ENCODE assay signal across 10 cellular contexts in the genomic region with DNA sequence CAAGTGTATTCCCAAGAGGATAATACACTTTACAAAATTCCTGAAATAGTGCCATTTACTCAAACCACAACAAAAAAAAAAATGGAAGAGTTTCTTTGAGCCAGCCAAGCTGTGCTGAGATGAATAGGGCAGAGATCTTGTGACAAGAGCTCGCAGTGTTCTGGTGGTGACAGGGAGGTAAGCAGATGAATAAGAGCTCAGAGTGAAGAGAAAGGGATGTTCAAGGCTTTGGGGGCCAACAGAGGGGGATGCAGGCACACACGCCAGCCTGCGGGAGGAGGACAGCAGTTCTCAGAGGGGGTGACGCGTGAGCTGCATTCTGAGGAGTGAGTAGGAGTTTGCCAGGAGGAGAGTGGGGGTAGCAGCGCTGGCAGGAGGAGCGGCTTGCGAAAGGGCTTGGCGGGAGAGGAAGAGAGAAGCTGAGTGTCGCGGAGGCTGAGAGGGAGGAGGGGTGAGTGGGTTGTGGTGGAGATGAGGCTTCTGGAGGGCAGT.
A peak's percentile ranks its signal among the peaks of the same experiment; 100 is the strongest.
DNase-seq lines count a peak whose midpoint lies in the region; ATAC-seq, FAIRE-seq and TF ChIP-seq lines count a peak whose summit lies in the region.
"Had no signal": no experiment of that assay in that cellular context is flagged by ENCODE, and none has a peak within 500 bp of the region (broad histone marks: within the 10 kb centered on the region; RNA-seq: fewer than 3 reads in every experiment).

No MANE protein-coding gene starts in this region.

- no peak overlapping the region for H3K27ac ChIP-seq in lower lobe of right lung

- peaks cover 2% of the 10 kb centered on the region for H3K27me3 Mint-ChIP-seq in dendritic cell treated with granulocyte-macrophage colony-stimulating factor and Interleukin-4, amounts not matched to agents 40 ng/mL and 50 ng/mL, for 4 days

- peaks cover 6% of the 10 kb centered on the region for H3K4me1 Mint-ChIP-seq in dendritic cell treated with granulocyte-macrophage colony-stimulating factor and Interleukin-4, amounts not matched to agents 40 ng/mL and 50 ng/mL, for 4 days (ENCODE audit: low read depth)
- H3K4me1 Mint-ChIP-seq: activated B cell treated with CpG ODN at 0.5 μM for 24 hours had no signal

- no peaks in the 10 kb centered on the region for H3K4me1 ChIP-seq in lower lobe of right lung

- no peak overlapping the region for H3K27ac Mint-ChIP-seq in dendritic cell treated with granulocyte-macrophage colony-stimulating factor and Interleukin-4, amounts not matched to agents 40 ng/mL and 50 ng/mL, for 4 days
- H3K27ac Mint-ChIP-seq: activated B cell treated with CpG ODN at 0.5 μM for 24 hours had no signal

- peak; percentile 68 for FAIRE-seq in urothelium cell line (lab: Jason Lieb, UNC)
- FAIRE-seq: K562 had no signal

- no peak for TF ChIP-seq CTCF in lower lobe of right lung (IDR thresholded peaks at IDR 0.05)

- no peaks in the 10 kb centered on the region for H3K27me3 ChIP-seq in lower lobe of right lung (ENCODE audit: low read depth)

- H3K4me3 Mint-ChIP-seq in dendritic cell treated with granulocyte-macrophage colony-stimulating factor and Interleukin-4, amounts not matched to agents 40 ng/mL and 50 ng/mL, for 4 days: peak overlapping the region; percentile 37
- H3K4me3 Mint-ChIP-seq: activated B cell treated with CpG ODN at 0.5 μM for 24 hours had no signal

- H3K9me3 Mint-ChIP-seq in dendritic cell treated with granulocyte-macrophage colony-stimulating factor and Interleukin-4, amounts not matched to agents 40 ng/mL and 50 ng/mL, for 4 days: peaks cover 8% of the 10 kb centered on the region
- H3K9me3 Mint-ChIP-seq: activated B cell treated with CpG ODN at 0.5 μM for 24 hours had no signal

- no peaks in the 10 kb centered on the region for H3K9me3 ChIP-seq in lower lobe of right lung

- no peak overlapping the region for H3K4me3 ChIP-seq in lower lobe of right lung
- H3K4me3 ChIP-seq: K562 had no signal

- peaks cover 72% of the 10 kb centered on the region for H3K36me3 Mint-ChIP-seq in dendritic cell treated with granulocyte-macrophage colony-stimulating factor and Interleukin-4, amounts not matched to agents 40 ng/mL and 50 ng/mL, for 4 days (ENCODE audit: low read depth)

- H3K36me3 ChIP-seq in lower lobe of right lung: peaks cover 68% of the 10 kb centered on the region

- DNase-seq in SKM-1 treated with dmso at 0.1 percent for 144 hours (lab: John Stamatoyannopoulos, UW; ENCODE audit: unreplicated experiment): peak; percentile 9
- no peak for DNase-seq in SKM-1 (lab: John Stamatoyannopoulos, UW; ENCODE audit: unreplicated experiment)
- DNase-seq in lower lobe of right lung: peak; percentile 59
- peak; percentile 72 for DNase-seq in urothelium cell line (ENCODE audit: low spot score)
- no peak for DNase-seq in NCI-H524 treated with DMSO at 0.1 percent for 48 hours (lab: John Stamatoyannopoulos, UW)
- no peak for DNase-seq in glomerular visceral epithelial cell (ENCODE audit: extremely low spot score)
- DNase-seq in activated naive CD4-positive, alpha-beta T cell treated with Interleukin-2 at 50 U/mL for 16 hours: no peak
- DNase-seq: activated B cell treated with CpG ODN at 0.5 μM for 24 hours had no signal

- peak; percentile 51 to 79 for ATAC-seq in lower lobe of right lung
- ATAC-seq: K562 had no signal

- intact Hi-C loops in dendritic cell treated with granulocyte-macrophage colony-stimulating factor and Interleukin-4, amounts not matched to agents 40 ng/mL and 50 ng/mL, for 4 days (cut with micrococcal nuclease): loop anchor here (10.0 kb wide), 1 partner anchor 88 kb away; no protein-coding TSS in a partner anchor
- intact Hi-C loops in lower lobe of right lung (cut with DNase I): no loop called here

Comparison
In these comparisons a context has a peak if more than half of its experiments do, and no peak if none do; other contexts are left out.
1. DNase-seq: peak in SKM-1 treated with dmso at 0.1 percent for 144 hours (single experiment), lower lobe of right lung (single experiment) and urothelium cell line (single experiment); none in SKM-1 (single experiment), NCI-H524 treated with DMSO at 0.1 percent for 48 hours (single experiment), glomerular visceral epithelial cell (single experiment) and activated naive CD4-positive, alpha-beta T cell treated with Interleukin-2 at 50 U/mL for 16 hours (single experiment).